ENCODE assay signal across 21 cellular contexts in the genomic region with DNA sequence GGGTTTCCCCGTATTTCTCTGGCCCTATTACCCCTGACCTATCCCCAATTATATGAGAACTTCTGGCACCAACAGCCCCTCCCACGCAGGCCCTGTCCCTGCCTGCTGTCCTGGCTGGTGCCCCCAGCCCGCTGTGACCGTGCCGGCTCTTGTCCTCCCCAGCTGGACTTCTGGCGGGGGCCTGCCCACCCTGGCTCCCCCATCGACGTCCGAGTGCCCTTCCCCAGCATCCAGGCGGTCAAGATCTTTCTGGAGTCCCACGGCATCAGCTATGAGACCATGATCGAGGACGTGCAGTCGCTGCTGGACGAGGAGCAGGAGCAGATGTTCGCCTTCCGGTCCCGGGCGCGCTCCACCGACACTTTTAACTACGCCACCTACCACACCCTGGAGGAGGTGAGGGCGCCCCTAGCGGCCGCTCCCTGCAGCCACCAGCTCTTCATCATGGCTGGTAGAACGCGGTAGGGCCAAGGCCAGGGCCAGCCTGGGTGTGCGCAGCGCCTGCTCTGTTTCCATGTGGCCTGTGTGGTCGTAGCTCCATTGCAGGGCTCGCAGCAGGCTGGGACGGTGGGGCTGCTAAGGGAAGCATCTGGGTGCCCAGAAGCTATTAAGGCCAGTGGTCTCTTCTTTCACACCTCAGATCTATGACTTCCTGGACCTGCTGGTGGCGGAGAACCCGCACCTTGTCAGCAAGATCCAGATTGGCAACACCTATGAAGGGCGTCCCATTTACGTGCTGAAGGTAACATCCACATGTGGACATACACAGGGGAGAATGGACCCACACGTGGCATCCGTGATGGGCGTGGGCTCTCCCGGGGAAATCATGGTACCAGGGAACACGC. TPM values are rescaled to one million over a fixed set of nuclear protein-coding genes. Genes with fewer than 3 reads are reported as not detected.
DNase-seq lines count a peak whose midpoint lies in the region; ATAC-seq and TF ChIP-seq lines count a peak whose summit lies in the region.
"Had no signal": no experiment of that assay in that cellular context is flagged by ENCODE, and none has a peak within 500 bp of the region (broad histone marks: within the 10 kb centered on the region; RNA-seq: fewer than 3 reads in every experiment).

No MANE protein-coding gene starts in this region.

- peak; percentile 91 for TF ChIP-seq CTCF in 22Rv1 (IDR thresholded peaks at IDR 0.05)
- peak; percentile 20 for TF ChIP-seq CTCF in HFF-Myc (IDR thresholded peaks at IDR 0.05; ENCODE audit: low read depth, low read length, missing control alignments)
- TF ChIP-seq CTCF in coronary artery (IDR thresholded peaks at IDR 0.05) = no peak

- no peak for ATAC-seq in HG03039 (IDR thresholded peaks at IDR 0.05; ENCODE audit: unreplicated experiment)
- ATAC-seq in HG03571 (IDR thresholded peaks at IDR 0.05; ENCODE audit: unreplicated experiment) = no peak
- no peak for ATAC-seq in HG03196 (IDR thresholded peaks at IDR 0.05; ENCODE audit: unreplicated experiment)
- ATAC-seq in HG03457 (IDR thresholded peaks at IDR 0.05; ENCODE audit: unreplicated experiment) = no peak
- ATAC-seq: naive thymus-derived CD8-positive, alpha-beta T cell; right lobe of liver had no signal

- H3K27ac ChIP-seq in 22Rv1 = no peak overlapping the region
- H3K27ac ChIP-seq in coronary artery = no peak overlapping the region
- H3K27ac ChIP-seq: right lobe of liver, vagina had no signal

- no peak for DNase-seq in HFF-Myc (ENCODE audit: extremely low read depth, low read depth)
- peak; percentile 69 for DNase-seq in coronary artery (ENCODE audit: low spot score)
- DNase-seq in mesenteric fat pad (ENCODE audit: low spot score) = peak; percentile 76
- DNase-seq: activated CD4-positive, CD25-positive, alpha-beta regulatory T cell treated with anti-CD3 and anti-CD28 coated beads, Interleukin-2, amount 50 U/mL, for 72 hours; activated naive CD4-positive, alpha-beta T cell treated with anti-CD3 and anti-CD28 coated beads, Interleukin-2, amount 10 ng/mL, durations not matched to agents 7 days and 5 days; COR-L47; foreskin melanocyte; GF-D8; naive thymus-derived CD8-positive, alpha-beta T cell; NCI-H446 treated with DMSO at 0.1 percent for 48 hours; stimulated activated CD4-positive, alpha-beta T cell treated with anti-CD3 and anti-CD28 coated beads, Interleukin-1b, Interleukin-23, amount 100 ng/mL, for 48 hours had no signal

- H3K4me3 ChIP-seq in HFF-Myc (replicated peaks; ENCODE audit: low read depth, low read length) (no peak overlapping the region), coronary artery (no peak overlapping the region)
- H3K4me3 ChIP-seq: HAP-1, right lobe of liver, vagina had no signal

RNA-seq across cellular contexts. Expression of gene CPA1, which starts 1.4 kb away (rescaled TPM):
- total RNA-seq in mesenteric fat pad = 4.0 TPM
- total RNA-seq: M059J; naive thymus-derived CD8-positive, alpha-beta T cell; right lobe of liver; vagina had no signal

RNA-seq across cellular contexts. Expression of gene CPA5, which starts 37.1 kb away (rescaled TPM):
- total RNA-seq in mesenteric fat pad = not detected
- total RNA-seq: lower leg skin, M059J, right lobe of liver, vagina had no signal

RNA-seq across cellular contexts. Expression of gene CEP41, which starts 59.1 kb away (rescaled TPM):
- 9.3 TPM for total RNA-seq in mesenteric fat pad
